ENCODE assay signal across 15 cellular contexts in genomic region chr4:6955261-6955911, GRCh38. TPM values are rescaled to one million over a fixed set of nuclear protein-coding genes. Genes with fewer than 3 reads are reported as not detected.
A peak's percentile ranks its signal among the peaks of the same experiment; 100 is the strongest.
DNase-seq lines count a peak whose midpoint lies in the region; ATAC-seq, FAIRE-seq and TF ChIP-seq lines count a peak whose summit lies in the region.
"Had no signal": no experiment of that assay in that cellular context is flagged by ENCODE, and none has a peak within 500 bp of the region (broad histone marks: within the 10 kb centered on the region; RNA-seq: fewer than 3 reads in every experiment).

No MANE protein-coding gene starts in this region.

- FAIRE-seq in RCC 7860 (lab: Jason Lieb, UNC), result no peak
- FAIRE-seq: TTC549 had no signal

- peak overlapping the region; percentile 10 for H3K18ac ChIP-seq in trophoblast cell (ENCODE audit: low read length)

- H4K20me1 ChIP-seq in PC-3 (ENCODE audit: low read length), result no peaks in the 10 kb centered on the region
- peaks cover 3% of the 10 kb centered on the region for H4K20me1 ChIP-seq in hepatocyte (ENCODE audit: insufficient read depth, poor library complexity, severe bottlenecking)

- peak overlapping the region; percentile 84 for H2BK120ac ChIP-seq in trophoblast cell (ENCODE audit: insufficient read depth, low read length, poor library complexity)

- H3K79me2 ChIP-seq in PC-3 (ENCODE audit: low read length) (no peaks in the 10 kb centered on the region), hepatocyte (peaks cover 92% of the 10 kb centered on the region), trophoblast cell (ENCODE audit: control insufficient read depth, insufficient read depth, low read length, poor library complexity) (peaks cover 4% of the 10 kb centered on the region)

- ATAC-seq in PC-3, result no peak
- no peak for ATAC-seq in GM19328 (IDR thresholded peaks at IDR 0.05; ENCODE audit: unreplicated experiment)
- no peak for ATAC-seq in GM19035 (IDR thresholded peaks at IDR 0.05; ENCODE audit: unreplicated experiment)
- ATAC-seq: activated CD8-positive, alpha-beta T cell treated with anti-CD3 and anti-CD28 coated beads, Interleukin-2, amount 10 ng/mL, durations not matched to agents 7 days and 5 days; gastrocnemius medialis had no signal

- peak overlapping the region; percentile 77 for H4K8ac ChIP-seq in trophoblast cell (ENCODE audit: low read depth, low read length)

- no peaks in the 10 kb centered on the region for H3K9me3 ChIP-seq in PC-3 (ENCODE audit: low read length)
- H3K9me3 ChIP-seq in hepatocyte (ENCODE audit: low read depth), result no peaks in the 10 kb centered on the region
- H3K9me3 ChIP-seq in trophoblast cell (ENCODE audit: insufficient read depth, low read depth, low read length), result no peaks in the 10 kb centered on the region
- H3K9me3 ChIP-seq: gastrocnemius medialis, thoracic aorta had no signal

- peak overlapping the region; percentile 37 for H4K12ac ChIP-seq in trophoblast cell (ENCODE audit: low read depth, low read length)

- H2AFZ ChIP-seq in PC-3 (ENCODE audit: low read length) (no peak overlapping the region), hepatocyte (no peak overlapping the region), trophoblast cell (ENCODE audit: insufficient read depth, low read length, poor library complexity) (no peak overlapping the region)

- H3K36me3 ChIP-seq in PC-3 (ENCODE audit: low read depth, low read length), result no peaks in the 10 kb centered on the region
- no peaks in the 10 kb centered on the region for H3K36me3 ChIP-seq in hepatocyte (replicated peaks; ENCODE audit: insufficient read depth, low read depth)
- no peaks in the 10 kb centered on the region for H3K36me3 ChIP-seq in trophoblast cell (ENCODE audit: control insufficient read depth in 1 of 2, insufficient read depth in 2 of 2, low read length in 2 of 2)
- H3K36me3 ChIP-seq: gastrocnemius medialis, thoracic aorta had no signal

- H3K9me2 ChIP-seq in PC-3 (replicated peaks; ENCODE audit: low read length) (no peaks in the 10 kb centered on the region), hepatocyte (replicated peaks; ENCODE audit: insufficient read depth) (no peaks in the 10 kb centered on the region)

- H3K4me1 ChIP-seq in PC-3 (ENCODE audit: insufficient read depth, low read length), result peaks cover 10% of the 10 kb centered on the region
- peaks cover 35% of the 10 kb centered on the region for H3K4me1 ChIP-seq in hepatocyte (ENCODE audit: insufficient read depth)
- peaks cover 30 to 32% of the 10 kb centered on the region in 2 experiments for H3K4me1 ChIP-seq in trophoblast cell (ENCODE audit: control insufficient read depth in 1 of 2, insufficient read depth in 2 of 2, low read length in 2 of 2)

- H3K79me1 ChIP-seq in trophoblast cell (ENCODE audit: low read length), result peaks cover 18% of the 10 kb centered on the region

- no TSS peak for BruUV-seq in PC-3 (replicated peaks; lab: Mats Ljungman, UMichigan)

- H3K14ac ChIP-seq in trophoblast cell (ENCODE audit: low read length), result peak overlapping the region; percentile 46

- intact Hi-C loops in PC-3 (cut with micrococcal nuclease), result no loop called here

- peak overlapping the region; percentile 72 for H2BK5ac ChIP-seq in trophoblast cell (ENCODE audit: low read depth, low read length, poor library complexity)

- peak overlapping the region; percentile 27 for H2BK12ac ChIP-seq in trophoblast cell (ENCODE audit: low read length)

- H3K23ac ChIP-seq in trophoblast cell (ENCODE audit: low read length), result no peak overlapping the region

- H3K4ac ChIP-seq in trophoblast cell (ENCODE audit: low read depth, low read length), result peak overlapping the region; percentile 35

- H4K91ac ChIP-seq in trophoblast cell (ENCODE audit: low read depth, low read length), result peak overlapping the region; percentile 80

- H3K4me3 ChIP-seq in PC-3 (ENCODE audit: low read length) (no peak overlapping the region), hepatocyte (no peak overlapping the region), trophoblast cell (ENCODE audit: low read depth, low read length) (no peak overlapping the region)
- H3K4me3 ChIP-seq: gastrocnemius medialis, thoracic aorta had no signal

- POLR2A ChIA-PET in PC-3 (lab: Charles Lee; ENCODE audit: unreplicated experiment), result no interaction called here

- DNase-seq in DMS79 (lab: John Stamatoyannopoulos, UW) (peak; percentile 55), PC-3 (peak; percentile 58), hepatocyte (ENCODE audit: low spot score) (peak; percentile 60), trophoblast cell (peak; percentile 97), RCC 7860 (ENCODE audit: low spot score) (no peak)
- no peak for DNase-seq in stimulated activated CD4-positive, alpha-beta T cell treated with anti-CD3 and anti-CD28 coated beads, Interleukin-12 subunit alpha, Interleukin-12 subunit beta, amount 100 ng/mL, for 4 hours
- DNase-seq: activated CD8-positive, alpha-beta T cell treated with anti-CD3 and anti-CD28 coated beads, Interleukin-2, amount 10 ng/mL, durations not matched to agents 7 days and 5 days; gastrocnemius medialis; GDM1; NCI-H1092 treated with DMSO at 0.1 percent for 48 hours; NCI-H2171 treated with DMSO at 0.1 percent for 48 hours had no signal

- H3K9ac ChIP-seq in PC-3 (ENCODE audit: low read length) (no peak overlapping the region), trophoblast cell (ENCODE audit: low read length) (no peak overlapping the region)

- H3K4me2 ChIP-seq in PC-3 (ENCODE audit: low read length) (peak overlapping the region; percentile 48), hepatocyte (peak overlapping the region; percentile 67), trophoblast cell (ENCODE audit: low read length) (peak overlapping the region; percentile 13)

- no peaks in the 10 kb centered on the region for H3K27me3 ChIP-seq in PC-3 (ENCODE audit: low read length)
- no peaks in the 10 kb centered on the region for H3K27me3 ChIP-seq in hepatocyte
- no peaks in the 10 kb centered on the region for H3K27me3 ChIP-seq in trophoblast cell (ENCODE audit: insufficient read depth, low read length)
- H3K27me3 ChIP-seq: gastrocnemius medialis had no signal

- no peaks in the 10 kb centered on the region for H3F3A ChIP-seq in PC-3 (ENCODE audit: low read length, unreplicated experiment)

- H3K27ac ChIP-seq in PC-3 (ENCODE audit: low read length), result no peak overlapping the region
- H3K27ac ChIP-seq in hepatocyte, result peak overlapping the region; percentile 93
- peak overlapping the region; percentile 87 for H3K27ac ChIP-seq in trophoblast cell (ENCODE audit: low read depth, low read length)
- H3K27ac ChIP-seq: gastrocnemius medialis, thoracic aorta had no signal

- 64% methylated on average over 17 of the region's 17 CpGs for WGBS in hepatocyte (ENCODE audit: low lambda C conversion rate, missing lambda C conversion rate)
- no CpG with 5 or more reads among the region's 17 CpGs for WGBS in trophoblast cell (ENCODE audit: extremely low coverage, insufficient coverage, insufficient read length)

- peak overlapping the region; percentile 13 for H2AK5ac ChIP-seq in trophoblast cell (ENCODE audit: low read length)

- CTCF ChIA-PET in PC-3 (lab: Charles Lee), result no interaction called here

- TF ChIP-seq CTCF in PC-3 (conservative IDR thresholded peaks at IDR 0.05; ENCODE audit: low read depth, low read length) (no peak), hepatocyte (IDR thresholded peaks at IDR 0.05; ENCODE audit: poor library complexity) (no peak)

RNA-seq across cellular contexts. Expression of gene TBC1D14, which starts 45.8 kb away (rescaled TPM):
- total RNA-seq in PC-3 (2014; rRNA removed) (33.0 and 33.3 TPM in 2 replicates), hepatocyte (46.1 and 50.8 TPM in 2 replicates)
- polyA plus RNA-seq in hepatocyte, result 26.5 and 33.6 TPM in 2 replicates
- polyA plus RNA-seq in trophoblast cell (2013), result 21.7 and 21.9 TPM in 2 replicates

Comparison
In these comparisons a context has a peak if more than half of its experiments do, and no peak if none do; other contexts are left out.
1. DNase-seq: peak in DMS79 (single experiment), PC-3 (single experiment), hepatocyte (single experiment) and trophoblast cell (2 of 2); none in RCC 7860 (single experiment) and stimulated activated CD4-positive, alpha-beta T cell treated with anti-CD3 and anti-CD28 coated beads, Interleukin-12 subunit alpha, Interleukin-12 subunit beta, amount 100 ng/mL, for 4 hours (single experiment).
2. H3K4me2 ChIP-seq: peak in every context shown above with its lines; median percentile 67 in hepatocyte; 48 in PC-3; 13 in trophoblast cell.